In the genomic region with DNA sequence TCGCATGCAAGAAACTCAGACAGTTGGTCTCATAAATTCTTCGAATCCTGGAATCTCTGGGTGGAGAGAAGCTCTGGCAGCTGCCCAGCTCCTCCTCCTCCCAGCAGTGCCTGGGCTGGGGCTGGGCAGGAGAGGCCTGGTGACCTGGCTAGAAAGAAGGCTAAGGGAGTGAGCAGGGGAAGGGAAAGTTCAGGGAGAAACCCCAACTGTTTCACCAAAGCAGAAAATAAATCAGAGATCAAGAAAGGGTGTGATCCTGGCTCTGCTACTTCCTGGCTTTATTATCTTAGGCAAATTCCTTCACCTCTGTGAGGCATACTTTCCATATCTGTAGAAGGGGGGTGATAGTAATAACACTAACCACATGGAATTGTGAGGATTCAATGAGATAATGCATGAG, we compare ENCODE assay signal across 10 cellular contexts. TPM values are rescaled to one million over a fixed set of nuclear protein-coding genes. Genes with fewer than 3 reads are reported as not detected.
DNase-seq lines count a peak whose midpoint lies in the region; ATAC-seq, FAIRE-seq and TF ChIP-seq lines count a peak whose summit lies in the region.
"Had no signal": no experiment of that assay in that cellular context is flagged by ENCODE, and none has a peak within 500 bp of the region (broad histone marks: within the 10 kb centered on the region; RNA-seq: fewer than 3 reads in every experiment).

No MANE protein-coding gene starts in this region.

- peak overlapping the region; percentile 48; the same call in 1 of the 2 replicates for H3K27ac ChIP-seq in HCT116 (ENCODE audit: low read depth, low read length)
- H3K27ac ChIP-seq in keratinocyte (ENCODE audit: control insufficient read depth, insufficient read depth, low read length), result no peak overlapping the region
- peak overlapping the region; percentile 92 for H3K27ac ChIP-seq in stomach smooth muscle (ENCODE audit: low read length)

- ATAC-seq in HCT116 (no peak), HG02938 (IDR thresholded peaks at IDR 0.05; ENCODE audit: unreplicated experiment) (no peak)

- H2AFZ ChIP-seq in HCT116 (ENCODE audit: low read depth, low read length, poor library complexity, severe bottlenecking) (peak overlapping the region; percentile 46), keratinocyte (ENCODE audit: control insufficient read depth, low read length) (peak overlapping the region; percentile 51)

- H3K79me2 ChIP-seq in HCT116 (ENCODE audit: insufficient read depth, low read length) (no peaks in the 10 kb centered on the region), keratinocyte (ENCODE audit: control insufficient read depth, insufficient read depth, low read length) (no peaks in the 10 kb centered on the region)

- DNase-seq in HCT116 (ENCODE audit: low read depth, low spot score) (no peak), astrocyte of the spinal cord (ENCODE audit: low read depth, low spot score) (peak; percentile 81), keratinocyte (ENCODE audit: low read depth, low spot score) (no peak), cortex of kidney (lab: John Stamatoyannopoulos, UW) (no peak), erythroblast (lab: John Stamatoyannopoulos, UW) (no peak), GM19240 (ENCODE audit: insufficient read length, low spot score) (no peak)
- DNase-seq: activated naive CD8-positive, alpha-beta T cell treated with anti-CD3 and anti-CD28 coated beads for 36 hours; NCI-H187 had no signal

- no peaks in the 10 kb centered on the region for H3K9me2 ChIP-seq in HCT116 (ENCODE audit: insufficient read depth)

- no peaks in the 10 kb centered on the region for H3K36me3 ChIP-seq in HCT116 (ENCODE audit: control insufficient read depth in 1 of 2, insufficient read depth in 2 of 2, low read length in 2 of 2)
- H3K36me3 ChIP-seq in keratinocyte (ENCODE audit: control insufficient read depth in 2 of 2, extremely low read depth in 1 of 2, insufficient read depth in 2 of 2, low read length in 2 of 2), result no peaks in the 10 kb centered on the region
- no peaks in the 10 kb centered on the region for H3K36me3 ChIP-seq in stomach smooth muscle (ENCODE audit: control insufficient read depth in 2 of 2, insufficient read depth in 2 of 2, low read length in 2 of 2)

- no peak for TF ChIP-seq RAD21 in HCT116 (IDR thresholded peaks at IDR 0.05; ENCODE audit: low read depth)

- POLR2A ChIA-PET in HCT116 (lab: Charles Lee), result interaction anchor here (1.2 to 1.8 kb wide), 2 partner anchors 9 to 76 kb away, joined by 3 to 5 read pairs; no protein-coding TSS in a partner anchor

- H3K9me3 ChIP-seq in HCT116 (ENCODE audit: control insufficient read depth in 1 of 2, insufficient read depth in 1 of 2, low read depth in 1 of 2, low read length in 2 of 2) (no peaks in the 10 kb centered on the region), keratinocyte (ENCODE audit: control insufficient read depth, low read depth, low read length) (no peaks in the 10 kb centered on the region), stomach smooth muscle (ENCODE audit: control insufficient read depth in 2 of 2, low read length in 2 of 2) (no peaks in the 10 kb centered on the region)

- H3K4me3 ChIP-seq in HCT116 (replicated peaks in 1 of 2; ENCODE audit: low read depth in 1 of 2, low read length in 2 of 2) (peak overlapping the region in 1 of 2 experiments; percentile 5; a peak in 1 of 4 replicates), astrocyte of the spinal cord (ENCODE audit: low read depth, low read length) (no peak overlapping the region), keratinocyte (ENCODE audit: control insufficient read depth in 2 of 3, extremely low read depth in 1 of 3, insufficient read depth in 2 of 3, low read depth in 1 of 3, low read length in 3 of 3) (no peak overlapping the region), stomach smooth muscle (ENCODE audit: low read length in 2 of 2) (no peak overlapping the region)

- intact Hi-C loops in HCT116 (cut with micrococcal nuclease), result no loop called here

- no peak for FAIRE-seq in keratinocyte (lab: Jason Lieb, UNC)

- H3K27me3 ChIP-seq in HCT116 (ENCODE audit: insufficient read depth, low read length), result no peaks in the 10 kb centered on the region
- H3K27me3 ChIP-seq in keratinocyte (ENCODE audit: control insufficient read depth, extremely low read depth, insufficient read depth, low read length), result no peaks in the 10 kb centered on the region
- no peaks in the 10 kb centered on the region for H3K27me3 ChIP-seq in stomach smooth muscle (ENCODE audit: control insufficient read depth in 1 of 2, insufficient read depth in 2 of 2, low read length in 2 of 2)

- in situ Hi-C loops in astrocyte of the spinal cord (cut with HindIII; ENCODE audit: low sequenced_read_pairs), result no loop called here

- no peaks in the 10 kb centered on the region for H4K20me1 ChIP-seq in HCT116 (ENCODE audit: insufficient read depth)
- H4K20me1 ChIP-seq in keratinocyte (ENCODE audit: control insufficient read depth, extremely low read depth, insufficient read depth, low read length), result no peaks in the 10 kb centered on the region

- CTCF ChIA-PET in HCT116 (lab: Charles Lee), result interaction anchor here (0.9 to 2.4 kb wide), 3 partner anchors 12 to 76 kb away, joined by 3 to 10 read pairs (median 4); no protein-coding TSS in a partner anchor

- no TSS peak for BruUV-seq in HCT116 (replicated peaks; lab: Mats Ljungman, UMichigan)

- peak overlapping the region; percentile 42 for H3K9ac ChIP-seq in HCT116 (ENCODE audit: low read length)
- H3K9ac ChIP-seq in keratinocyte (ENCODE audit: control insufficient read depth, extremely low read depth, insufficient read depth, low read length), result peak overlapping the region; percentile 16
- peak overlapping the region in 1 of 2 donors; percentile 36 for H3K9ac ChIP-seq in stomach smooth muscle (ENCODE audit: low read length in 2 of 2)

- RAD21 ChIA-PET in HCT116 (lab: Charles Lee; ENCODE audit: low non-redundant PET in 1 of 2, low total read pairs in 2 of 2, uncharacterized antibody in 2 of 2, unreplicated experiment in 2 of 2), result no interaction called here

- dilution Hi-C loops in keratinocyte (cut with MboI; ENCODE audit: extremely low pct_ligation_motif_present, low sequenced_read_pairs), result no loop called here

- TF ChIP-seq CTCF in HCT116 (IDR thresholded peaks at IDR 0.05 in 2 of 3, conservative IDR thresholded peaks at IDR 0.05 in 1 of 3; ENCODE audit: borderline replicate concordance in 1 of 3, insufficient read depth in 1 of 3, low read depth in 2 of 3, low read length in 2 of 3) (no peak), astrocyte of the spinal cord (IDR thresholded peaks at IDR 0.05; ENCODE audit: low read depth, low read length) (no peak), keratinocyte (optimal IDR thresholded peaks at IDR 0.05 in 1 of 3, IDR thresholded peaks at IDR 0.05 in 1 of 3, conservative IDR thresholded peaks at IDR 0.05 in 1 of 3; ENCODE audit: extremely low read depth in 1 of 3, insufficient read depth in 2 of 3, low read length in 3 of 3) (no peak)

- peaks cover 27 to 64% of the 10 kb centered on the region in 2 experiments for H3K4me1 ChIP-seq in HCT116 (ENCODE audit: control insufficient read depth in 1 of 2, insufficient read depth in 2 of 2, low read length in 2 of 2)
- peaks cover 30% of the 10 kb centered on the region for H3K4me1 ChIP-seq in keratinocyte (ENCODE audit: control insufficient read depth, extremely low read depth, insufficient read depth, low read length)
- H3K4me1 ChIP-seq in stomach smooth muscle (ENCODE audit: control insufficient read depth, insufficient read depth, low read length), result peaks cover 40% of the 10 kb centered on the region

- peaks cover under 1% of the 10 kb centered on the region for H3K9me1 ChIP-seq in keratinocyte (ENCODE audit: control insufficient read depth, extremely low read depth, insufficient read depth, low read length)

- peak overlapping the region; percentile 99 for H3K4me2 ChIP-seq in HCT116 (ENCODE audit: low read length)
- peak overlapping the region; percentile 22 for H3K4me2 ChIP-seq in keratinocyte (ENCODE audit: control insufficient read depth, extremely low read depth, insufficient read depth, low read depth, low read length)

- TF ChIP-seq POLR2A in HCT116 (IDR thresholded peaks at IDR 0.05; ENCODE audit: borderline replicate concordance, extremely low read depth, insufficient read depth, insufficient read length) (no peak), erythroblast (IDR thresholded peaks at IDR 0.05; ENCODE audit: low read length) (no peak)

TF ChIP-seq in HCT116, 20 proteins besides CTCF, POLR2A, EP300 and RAD21 (continues in another document):
- TF ChIP-seq, protein P1, sequence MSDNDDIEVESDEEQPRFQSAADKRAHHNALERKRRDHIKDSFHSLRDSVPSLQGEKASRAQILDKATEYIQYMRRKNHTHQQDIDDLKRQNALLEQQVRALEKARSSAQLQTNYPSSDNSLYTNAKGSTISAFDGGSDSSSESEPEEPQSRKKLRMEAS (IDR thresholded peaks at IDR 0.05), result no peak

RNA-seq across cellular contexts. Expression of a gene that starts 8.8 kb away (rescaled TPM):
- total RNA-seq in HCT116 (2021; ENCODE audit: unreplicated experiment), result 2.2 TPM
- polyA plus RNA-seq in HCT116 (2012), result 1.3 and 1.5 TPM in 2 replicates
- 31.2 to 75.5 TPM (median 43.4 TPM) in 3 replicates for polyA plus RNA-seq in keratinocyte
- 39.2 TPM for polyA plus RNA-seq in keratinocyte (2011; ENCODE audit: low read depth)
- 5.4 and 11.0 TPM in 2 replicates for polyA plus RNA-seq in keratinocyte (2011; cell fraction: cytosol; rRNA removed)
- 155 and 217 TPM in 2 replicates for polyA plus RNA-seq in keratinocyte (2011; cell fraction: nucleus; rRNA removed)
- 49.0 and 79.2 TPM in 2 replicates for polyA plus RNA-seq in keratinocyte (2012; ENCODE audit: low replicate concordance)
- polyA minus RNA-seq in keratinocyte, result 55.1 to 84.1 TPM (median 79.1 TPM) in 3 replicates
- 33.4 TPM for polyA minus RNA-seq in keratinocyte (2011; cell fraction: cytosol; rRNA and poly(A)+ RNA removed)
- 157 and 192 TPM in 2 replicates for polyA minus RNA-seq in keratinocyte (2011; cell fraction: nucleus; rRNA and poly(A)+ RNA removed)

RNA-seq across cellular contexts. Expression of a gene that starts 51.5 kb away (rescaled TPM):
- total RNA-seq in HCT116 (2021; ENCODE audit: unreplicated experiment), result 10.1 TPM
- polyA plus RNA-seq in HCT116 (2012), result 6.0 and 7.1 TPM in 2 replicates
- polyA plus RNA-seq in keratinocyte, result 0.68 to 1.6 TPM (median 0.96 TPM) in 3 replicates
- 1.3 TPM for polyA plus RNA-seq in keratinocyte (2011; ENCODE audit: low read depth)
- polyA plus RNA-seq in keratinocyte (2011; cell fraction: cytosol; rRNA removed), result 0.29 and 0.51 TPM in 2 replicates
- 2.4 and 5.0 TPM in 2 replicates for polyA plus RNA-seq in keratinocyte (2011; cell fraction: nucleus; rRNA removed)
- polyA plus RNA-seq in keratinocyte (2012; ENCODE audit: low replicate concordance), result 1.0 and 1.7 TPM in 2 replicates
- 0.86 to 2.8 TPM (median 1.7 TPM) in 3 replicates for polyA minus RNA-seq in keratinocyte
- polyA minus RNA-seq in keratinocyte (2011; cell fraction: cytosol; rRNA and poly(A)+ RNA removed), result 2.3 TPM
- polyA minus RNA-seq in keratinocyte (2011; cell fraction: nucleus; rRNA and poly(A)+ RNA removed), result 2.3 and 2.8 TPM in 2 replicates
